Comparison of ENCODE assay signal across 18 cellular contexts in genomic region chr4:13665711-13666660, GRCh38.
"Had no signal": no experiment of that assay in that cellular context is flagged by ENCODE, and none has a peak within 500 bp of the region (broad histone marks: within the 10 kb centered on the region; RNA-seq: fewer than 3 reads in every experiment).

No MANE protein-coding gene starts in this region.

- H3K9me3 ChIP-seq: left lung, transverse colon had no signal

- DNase-seq: activated CD4-positive, alpha-beta T cell treated with anti-CD3 and anti-CD28 coated beads for 1 hour; activated CD4-positive, alpha-beta T cell treated with anti-CD3 and anti-CD28 coated beads, Interleukin-2, amount 50 U/mL, for 4 hours; activated naive CD4-positive, alpha-beta T cell treated with anti-CD3 and anti-CD28 coated beads, Interleukin-2, amount 10 ng/mL, durations not matched to agents 7 days and 5 days; amniotic stem cell; cortex of kidney; effector CD4-positive, alpha-beta T cell; left lung; naive thymus-derived CD8-positive, alpha-beta T cell; stimulated activated CD4-positive, alpha-beta T cell treated with anti-CD3 and anti-CD28 coated beads, Interleukin-2, amount 100 ng/mL, for 48 hours; T-helper 1 cell; T1000; transverse colon had no signal

- H3K36me3 ChIP-seq: gastroesophageal sphincter, left lung, transverse colon had no signal

- H3K36me3 Mint-ChIP-seq: activated naive CD4-positive, alpha-beta T cell treated with anti-CD3 and anti-CD28 coated beads, Interleukin-2, amount 10 ng/mL, durations not matched to agents 7 days and 5 days; stimulated activated memory B cell treated with anti-CD40 and anti-IgM and Interleukin-4, amounts not matched to agents 10 μg/mL and 1 μg/mL and 100 μg/mL, for 72 hours had no signal

- H3K4me1 Mint-ChIP-seq: activated naive CD4-positive, alpha-beta T cell treated with anti-CD3 and anti-CD28 coated beads, Interleukin-2, amount 10 ng/mL, durations not matched to agents 7 days and 5 days; central memory CD8-positive, alpha-beta T cell; naive thymus-derived CD8-positive, alpha-beta T cell; stimulated activated memory B cell treated with anti-CD40 and anti-IgM and Interleukin-4, amounts not matched to agents 10 μg/mL and 1 μg/mL and 100 μg/mL, for 72 hours had no signal

- H3K4me3 ChIP-seq: gastroesophageal sphincter, left lung, transverse colon had no signal

- H3K27me3 ChIP-seq: gastroesophageal sphincter, left lung, transverse colon had no signal

- ATAC-seq: gastroesophageal sphincter; left lung; naive thymus-derived CD8-positive, alpha-beta T cell; stimulated activated memory B cell treated with anti-CD40 and anti-IgM and Interleukin-4, amounts not matched to agents 10 μg/mL and 1 μg/mL and 100 μg/mL, for 72 hours had no signal

- H3K79me2 ChIP-seq: parathyroid adenoma had no signal

- H2AFZ ChIP-seq: parathyroid adenoma had no signal

- H3K27ac ChIP-seq: gastroesophageal sphincter, left lung, parathyroid adenoma, transverse colon, VCaP had no signal

- H3K4me1 ChIP-seq: gastroesophageal sphincter, left lung, transverse colon had no signal

- H3K27me3 Mint-ChIP-seq: activated naive CD4-positive, alpha-beta T cell treated with anti-CD3 and anti-CD28 coated beads, Interleukin-2, amount 10 ng/mL, durations not matched to agents 7 days and 5 days; stimulated activated memory B cell treated with anti-CD40 and anti-IgM and Interleukin-4, amounts not matched to agents 10 μg/mL and 1 μg/mL and 100 μg/mL, for 72 hours had no signal

- H3K4me3 Mint-ChIP-seq: activated naive CD4-positive, alpha-beta T cell treated with anti-CD3 and anti-CD28 coated beads, Interleukin-2, amount 10 ng/mL, durations not matched to agents 7 days and 5 days; central memory CD8-positive, alpha-beta T cell; naive thymus-derived CD8-positive, alpha-beta T cell; stimulated activated memory B cell treated with anti-CD40 and anti-IgM and Interleukin-4, amounts not matched to agents 10 μg/mL and 1 μg/mL and 100 μg/mL, for 72 hours had no signal

- H3K27ac Mint-ChIP-seq: activated naive CD4-positive, alpha-beta T cell treated with anti-CD3 and anti-CD28 coated beads, Interleukin-2, amount 10 ng/mL, durations not matched to agents 7 days and 5 days; activated T-helper 2 cell treated with anti-CD3 and anti-CD28 coated beads, Interferon-gamma antibody, Interleukin-2, Interleukin-4, amounts not matched to agents 10 μg/mL and 5 μg/mL and 100 μg/mL, durations not matched to agents 14 hours and 24 hours and 36 hours; naive thymus-derived CD8-positive, alpha-beta T cell; stimulated activated memory B cell treated with anti-CD40 and anti-IgM and Interleukin-4, amounts not matched to agents 10 μg/mL and 1 μg/mL and 100 μg/mL, for 72 hours had no signal

- H3K9me3 Mint-ChIP-seq: activated naive CD4-positive, alpha-beta T cell treated with anti-CD3 and anti-CD28 coated beads, Interleukin-2, amount 10 ng/mL, durations not matched to agents 7 days and 5 days; activated T-helper 2 cell treated with anti-CD3 and anti-CD28 coated beads, Interferon-gamma antibody, Interleukin-2, Interleukin-4, amounts not matched to agents 10 μg/mL and 5 μg/mL and 100 μg/mL, durations not matched to agents 14 hours and 24 hours and 36 hours; central memory CD8-positive, alpha-beta T cell; stimulated activated memory B cell treated with anti-CD40 and anti-IgM and Interleukin-4, amounts not matched to agents 10 μg/mL and 1 μg/mL and 100 μg/mL, for 72 hours had no signal

- H3K9ac ChIP-seq: parathyroid adenoma had no signal
